In genomic region chr12:26740348-26740747, GRCh38 we compare ENCODE assay signal across 23 cellular contexts.
A peak's percentile ranks its signal among the peaks of the same experiment; 100 is the strongest.
DNase-seq lines count a peak whose midpoint lies in the region; ATAC-seq, FAIRE-seq and TF ChIP-seq lines count a peak whose summit lies in the region.
"Had no signal": no experiment of that assay in that cellular context is flagged by ENCODE, and none has a peak within 500 bp of the region (broad histone marks: within the 10 kb centered on the region; RNA-seq: fewer than 3 reads in every experiment).

No MANE protein-coding gene starts in this region.

- no peak for FAIRE-seq in keratinocyte (lab: Jason Lieb, UNC)
- FAIRE-seq: A549, D721Med, GM18507 had no signal

- H3K79me2 ChIP-seq in keratinocyte (ENCODE audit: control insufficient read depth, insufficient read depth, low read length), result peaks cover 4% of the 10 kb centered on the region

- peaks cover 41% of the 10 kb centered on the region for H3K4me1 ChIP-seq in keratinocyte (ENCODE audit: control insufficient read depth, extremely low read depth, insufficient read depth, low read length)
- peaks cover 0 to 59% (median 34%) of the 10 kb centered on the region in 4 donors for H3K4me1 ChIP-seq in sigmoid colon

- peak; percentile 34 for DNase-seq in amniotic epithelial cell (ENCODE audit: low read depth)
- no peak for DNase-seq in keratinocyte (ENCODE audit: low read depth, low spot score)
- DNase-seq in sigmoid colon, result no peak
- DNase-seq in SKM-1 (lab: John Stamatoyannopoulos, UW; ENCODE audit: unreplicated experiment), result no peak
- no peak for DNase-seq in NCI-H345 treated with DMSO at 0.1 percent for 48 hours (lab: John Stamatoyannopoulos, UW; ENCODE audit: unreplicated experiment)
- DNase-seq in NCI-H2196 (lab: John Stamatoyannopoulos, UW; ENCODE audit: unreplicated experiment), result no peak
- DNase-seq: AML-193; CD4-positive, alpha-beta T cell; H9; NCI-H1048; NCI-H1694; NCI-H446; Right ventricle myocardium superior; RPMI8226 had no signal

- intact Hi-C loops in sigmoid colon (cut with DNase I), result loop anchor here (5.0 to 10.0 kb wide), 2 partner anchors 92 to 454 kb away; partner anchors contain the start of gene ITPR2

- H3K4me2 ChIP-seq in keratinocyte (ENCODE audit: control insufficient read depth, extremely low read depth, insufficient read depth, low read depth, low read length), result peak overlapping the region; percentile 64
- H3K4me2 ChIP-seq: A549, GM23338, KMS-11 had no signal

- no peak overlapping the region for H2AFZ ChIP-seq in keratinocyte (ENCODE audit: control insufficient read depth, low read length)
- H2AFZ ChIP-seq: GM23338 had no signal

- no peak for ATAC-seq in GM19035 (IDR thresholded peaks at IDR 0.05; ENCODE audit: unreplicated experiment)
- ATAC-seq: A549, GM23338 had no signal

- no peak overlapping the region for H3K9ac ChIP-seq in keratinocyte (ENCODE audit: control insufficient read depth, extremely low read depth, insufficient read depth, low read length)
- H3K9ac ChIP-seq: BLaER1 treated with 17β-estradiol and CSF1 and Interleukin-3, amounts not matched to agents 10 nM and 100 nM; KMS-11 had no signal

- WGBS in sigmoid colon, 2 donors, result 17 to 60% methylated on average over 7 of the region's 7 CpGs

- H3K9me1 ChIP-seq in keratinocyte (ENCODE audit: control insufficient read depth, extremely low read depth, insufficient read depth, low read length), result no peaks in the 10 kb centered on the region

- H3K27me3 ChIP-seq in keratinocyte (ENCODE audit: control insufficient read depth, extremely low read depth, insufficient read depth, low read length) (no peaks in the 10 kb centered on the region), sigmoid colon (no peaks in the 10 kb centered on the region)
- H3K27me3 ChIP-seq: BLaER1 treated with 17β-estradiol and CSF1 and Interleukin-3, amounts not matched to agents 10 nM and 100 nM; SJSA1 had no signal

- TF ChIP-seq POLR2A in sigmoid colon (IDR thresholded peaks at IDR 0.05), result no peak

- H4K20me1 ChIP-seq in keratinocyte (ENCODE audit: control insufficient read depth, extremely low read depth, insufficient read depth, low read length), result no peaks in the 10 kb centered on the region

- dilution Hi-C loops in keratinocyte (cut with MboI; ENCODE audit: extremely low pct_ligation_motif_present, low sequenced_read_pairs), result no loop called here

- peak overlapping the region; percentile 44 for H3K27ac ChIP-seq in keratinocyte (ENCODE audit: control insufficient read depth, insufficient read depth, low read length)
- peak overlapping the region in 3 of 4 donors; percentile 75 to 83 (median 78) for H3K27ac ChIP-seq in sigmoid colon
- H3K27ac ChIP-seq: A549; BLaER1 treated with 17β-estradiol and CSF1 and Interleukin-3, amounts not matched to agents 10 nM and 100 nM; HL-60; KMS-11; SJSA1 had no signal

- H3K4me3 ChIP-seq in keratinocyte (ENCODE audit: control insufficient read depth in 2 of 3, extremely low read depth in 1 of 3, insufficient read depth in 2 of 3, low read depth in 1 of 3, low read length in 3 of 3), result no peak overlapping the region
- peak overlapping the region in 1 of 4 donors; percentile 1 for H3K4me3 ChIP-seq in sigmoid colon
- H3K4me3 ChIP-seq: A549; BLaER1 treated with 17β-estradiol and CSF1 and Interleukin-3, amounts not matched to agents 10 nM and 100 nM; GM23338; SJSA1 had no signal

- TF ChIP-seq EP300 in sigmoid colon (IDR thresholded peaks at IDR 0.05), result no peak

- H3K36me3 ChIP-seq in keratinocyte (ENCODE audit: control insufficient read depth in 2 of 2, extremely low read depth in 1 of 2, insufficient read depth in 2 of 2, low read length in 2 of 2) (no peaks in the 10 kb centered on the region), sigmoid colon (no peaks in the 10 kb centered on the region)
- H3K36me3 ChIP-seq: SJSA1 had no signal

- TF ChIP-seq CTCF in keratinocyte (optimal IDR thresholded peaks at IDR 0.05 in 1 of 3, IDR thresholded peaks at IDR 0.05 in 1 of 3, conservative IDR thresholded peaks at IDR 0.05 in 1 of 3; ENCODE audit: extremely low read depth in 1 of 3, insufficient read depth in 2 of 3, low read length in 3 of 3), result no peak
- TF ChIP-seq CTCF in sigmoid colon (IDR thresholded peaks at IDR 0.05), result no peak

- peaks cover 1% of the 10 kb centered on the region for H3K9me3 ChIP-seq in keratinocyte (ENCODE audit: control insufficient read depth, low read depth, low read length)
- H3K9me3 ChIP-seq in sigmoid colon, result no peaks in the 10 kb centered on the region
- H3K9me3 ChIP-seq: SJSA1 had no signal
